ENCODE assay signal across 21 cellular contexts in the genomic region with DNA sequence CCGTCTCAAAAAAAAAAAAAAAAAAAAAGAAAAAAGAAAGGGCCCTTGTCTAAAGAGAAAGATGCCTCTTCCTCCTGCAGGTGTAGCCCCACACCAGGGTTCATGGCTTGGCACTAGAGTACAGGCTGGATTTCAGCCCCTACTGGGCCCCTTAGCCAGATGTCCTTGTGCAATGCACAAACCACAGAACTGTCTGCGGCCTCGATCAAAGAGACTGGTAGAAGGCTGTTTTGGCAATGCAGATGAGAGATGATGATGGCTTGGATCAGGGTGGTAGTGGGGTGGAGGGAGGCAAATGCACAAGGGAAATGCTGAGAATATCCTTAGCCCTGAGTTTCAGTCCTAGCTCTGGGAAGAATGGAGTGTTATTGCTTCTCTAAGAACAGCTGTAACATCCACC. TPM values are rescaled to one million over a fixed set of nuclear protein-coding genes. Genes with fewer than 3 reads are reported as not detected.
DNase-seq lines count a peak whose midpoint lies in the region; ATAC-seq and TF ChIP-seq lines count a peak whose summit lies in the region.
"Had no signal": no experiment of that assay in that cellular context is flagged by ENCODE, and none has a peak within 500 bp of the region (broad histone marks: within the 10 kb centered on the region; RNA-seq: fewer than 3 reads in every experiment).

No MANE protein-coding gene starts in this region.

- H3K4me3 ChIP-seq in NB4 (ENCODE audit: low read depth, low read length): no peak overlapping the region
- H3K4me3 ChIP-seq in adrenal gland: no peak overlapping the region
- H3K4me3 ChIP-seq: colonic mucosa, gastrocnemius medialis, MG63 had no signal

- POLR2A ChIA-PET in activated CD4-positive, alpha-beta T cell treated with anti-CD3 and anti-CD28 coated beads, Interleukin-2, amount 10 ng/mL, durations not matched to agents 7 days and 5 days (lab: Charles Lee): no interaction called here

- no peak for TF ChIP-seq POLR2A in NB4 (IDR thresholded peaks at IDR 0.05; ENCODE audit: extremely low read depth, insufficient read length)
- no peak for TF ChIP-seq POLR2A in adrenal gland (IDR thresholded peaks at IDR 0.05)

- H3K4me1 ChIP-seq in adrenal gland (replicated peaks in 1 of 2): no peaks in the 10 kb centered on the region
- H3K4me1 ChIP-seq: colonic mucosa, gastrocnemius medialis, parathyroid adenoma had no signal

- no peaks in the 10 kb centered on the region for H3K36me3 ChIP-seq in adrenal gland (replicated peaks in 1 of 2)
- H3K36me3 ChIP-seq: colonic mucosa, gastrocnemius medialis, MG63 had no signal

- DNase-seq in activated CD4-positive, alpha-beta T cell treated with anti-CD3 and anti-CD28 coated beads, Interleukin-2, amount 10 ng/mL, durations not matched to agents 7 days and 5 days: peak; percentile 6
- DNase-seq in activated CD4-positive, alpha-beta T cell treated with anti-CD3 and anti-CD28 coated beads, Interleukin-2, amount 50 U/mL, for 4 hours: no peak
- peak; percentile 87 for DNase-seq in NB4 (ENCODE audit: low read depth)
- DNase-seq in adrenal gland: peak in 4 of 7 donors; percentile 19 to 54 (median 23)
- DNase-seq in myocyte (ENCODE audit: low read depth): peak; percentile 60
- no peak for DNase-seq in HPDE6-E6E7 (ENCODE audit: extremely low spot score)
- DNase-seq in mucosa of gallbladder (ENCODE audit: low spot score): no peak
- DNase-seq: activated CD4-positive, CD25-positive, alpha-beta regulatory T cell; activated CD8-positive, alpha-beta memory T cell treated with anti-CD3 and anti-CD28 coated beads, Interleukin-2, amount 50 U/mL, for 48 hours; activated naive CD4-positive, alpha-beta T cell; CD8-positive, alpha-beta memory T cell; colonic mucosa; EL; gastrocnemius medialis; MG63; NCI-H69; T-helper 17 cell had no signal

- no peak overlapping the region for H3K27ac Mint-ChIP-seq in activated CD4-positive, alpha-beta T cell treated with anti-CD3 and anti-CD28 coated beads, Interleukin-2, amount 10 ng/mL, durations not matched to agents 7 days and 5 days
- H3K27ac Mint-ChIP-seq: CD8-positive, alpha-beta memory T cell; T-helper 17 cell had no signal

- peaks cover 32% of the 10 kb centered on the region for H3K27me3 Mint-ChIP-seq in activated CD4-positive, alpha-beta T cell treated with anti-CD3 and anti-CD28 coated beads, Interleukin-2, amount 10 ng/mL, durations not matched to agents 7 days and 5 days

- CTCF ChIA-PET in activated CD4-positive, alpha-beta T cell treated with anti-CD3 and anti-CD28 coated beads, Interleukin-2, amount 10 ng/mL, durations not matched to agents 7 days and 5 days (lab: Charles Lee): interaction anchor here (0.6 kb wide), 1 partner anchor 1947 kb away, joined by 3 read pairs; no protein-coding TSS in a partner anchor

- ATAC-seq in HG02798 (IDR thresholded peaks at IDR 0.05; ENCODE audit: poor library complexity, unreplicated experiment): no peak
- ATAC-seq: gastrocnemius medialis, T-helper 17 cell had no signal

- H3K4me1 Mint-ChIP-seq in activated CD4-positive, alpha-beta T cell treated with anti-CD3 and anti-CD28 coated beads, Interleukin-2, amount 10 ng/mL, durations not matched to agents 7 days and 5 days: peaks cover 20% of the 10 kb centered on the region

- H3K4me3 Mint-ChIP-seq in activated CD4-positive, alpha-beta T cell treated with anti-CD3 and anti-CD28 coated beads, Interleukin-2, amount 10 ng/mL, durations not matched to agents 7 days and 5 days: no peak overlapping the region
- H3K4me3 Mint-ChIP-seq: CD8-positive, alpha-beta memory T cell; T-helper 17 cell had no signal

- no peak overlapping the region for H3K27ac ChIP-seq in adrenal gland
- H3K27ac ChIP-seq: colonic mucosa, gastrocnemius medialis, parathyroid adenoma, RWPE1 had no signal

- intact Hi-C loops in adrenal gland (cut with DNase I): no loop called here

- H3K36me3 Mint-ChIP-seq in activated CD4-positive, alpha-beta T cell treated with anti-CD3 and anti-CD28 coated beads, Interleukin-2, amount 10 ng/mL, durations not matched to agents 7 days and 5 days (ENCODE audit: low read depth): no peaks in the 10 kb centered on the region
- H3K36me3 Mint-ChIP-seq: CD8-positive, alpha-beta memory T cell had no signal

- TF ChIP-seq CTCF in NB4 (IDR thresholded peaks at IDR 0.05; ENCODE audit: low read depth, low read length) (no peak), adrenal gland (IDR thresholded peaks at IDR 0.05) (no peak)

- 33 to 84% (median 56%) methylated on average over 3 of the region's 3 CpGs for WGBS in adrenal gland, 4 donors

- no peaks in the 10 kb centered on the region for H3K9me3 Mint-ChIP-seq in activated CD4-positive, alpha-beta T cell treated with anti-CD3 and anti-CD28 coated beads, Interleukin-2, amount 10 ng/mL, durations not matched to agents 7 days and 5 days

- H3K27me3 ChIP-seq in adrenal gland: no peaks in the 10 kb centered on the region
- H3K27me3 ChIP-seq: colonic mucosa, MG63 had no signal

- no peaks in the 10 kb centered on the region for H3K9me3 ChIP-seq in adrenal gland (replicated peaks in 1 of 3)
- H3K9me3 ChIP-seq: colonic mucosa, gastrocnemius medialis, MG63 had no signal

RNA-seq across cellular contexts. Expression of a gene that starts 26.5 kb away (rescaled TPM):
- total RNA-seq in activated CD4-positive, alpha-beta T cell treated with anti-CD3 and anti-CD28 coated beads, Interleukin-2, amount 10 ng/mL, durations not matched to agents 7 days and 5 days: 10 to 100 TPM; 33.2 to 33.6 TPM
- 10 to 100 TPM; 22.7 to 60.2 (median 38.9) TPM for total RNA-seq in adrenal gland
- polyA plus RNA-seq in adrenal gland: 10 to 100 TPM; 49.6 to 72.9 (median 52.6) TPM
- total RNA-seq in myocyte: 21.7 and 27.0 TPM in 2 replicates
- polyA plus RNA-seq in myocyte (2012): 70.3 TPM
- total RNA-seq in mucosa of gallbladder: 34.3 TPM

RNA-seq across cellular contexts. Expression of a gene that starts 55.9 kb away (rescaled TPM):
- under 1 TPM; 0.07 to 0.15 TPM for total RNA-seq in activated CD4-positive, alpha-beta T cell treated with anti-CD3 and anti-CD28 coated beads, Interleukin-2, amount 10 ng/mL, durations not matched to agents 7 days and 5 days
- total RNA-seq in adrenal gland (10 to 100 TPM in 7 of 8 donors, 1 to 10 TPM in 1; 9.5 to 27.2 (median 15.2) TPM), myocyte (0.05 TPM in 2 replicates), mucosa of gallbladder (6.2 TPM)
- polyA plus RNA-seq in adrenal gland: 1 to 10 TPM; 1.2 to 3.6 (median 1.5) TPM
- polyA plus RNA-seq in myocyte (2012): 0.03 TPM
- total RNA-seq: HT-29 had no signal

Comparison
In these comparisons a context has a peak if more than half of its experiments do, and no peak if none do; other contexts are left out.
1. DNase-seq: peak in activated CD4-positive, alpha-beta T cell treated with anti-CD3 and anti-CD28 coated beads, Interleukin-2, amount 10 ng/mL, durations not matched to agents 7 days and 5 days (single experiment), NB4 (single experiment), adrenal gland (4 of 7) and myocyte (single experiment); none in activated CD4-positive, alpha-beta T cell treated with anti-CD3 and anti-CD28 coated beads, Interleukin-2, amount 50 U/mL, for 4 hours (0 of 2), HPDE6-E6E7 (single experiment) and mucosa of gallbladder (single experiment).